Comparison of ENCODE assay signal across 8 cellular contexts in genomic region chr15:60479361-60479684, GRCh38. TPM values are rescaled to one million over a fixed set of nuclear protein-coding genes. Genes with fewer than 3 reads are reported as not detected.
A peak's percentile ranks its signal among the peaks of the same experiment; 100 is the strongest.
DNase-seq lines count a peak whose midpoint lies in the region; ATAC-seq, FAIRE-seq and TF ChIP-seq lines count a peak whose summit lies in the region.

No MANE protein-coding gene starts in this region.

- TF ChIP-seq EP300 in GM12878 (IDR thresholded peaks at IDR 0.05; ENCODE audit: borderline replicate concordance in 1 of 2, control insufficient read depth in 1 of 2, low read depth in 2 of 2, low read length in 2 of 2): no peak

- BruUV-seq in GM12878 (replicated peaks; lab: Mats Ljungman, UMichigan): TSS peak; percentile 96

- TF ChIP-seq CTCF in CD14-positive monocyte (IDR thresholded peaks at IDR 0.05) (no peak), GM12878 (IDR thresholded peaks at IDR 0.05 in 2 of 3, conservative IDR thresholded peaks at IDR 0.05 in 1 of 3; ENCODE audit: control insufficient read depth in 2 of 3, extremely low read depth in 1 of 3, insufficient read depth in 1 of 3, low read depth in 3 of 3, low read length in 3 of 3) (0 out of 6 replicates have a peak, but pooled peaks of 1 of the 3 experiments have one; percentile 1), right lobe of liver (IDR thresholded peaks at IDR 0.05) (no peak)

- ATAC-seq in HG03064 (IDR thresholded peaks at IDR 0.05; ENCODE audit: low read depth, unreplicated experiment): peak; percentile 21
- ATAC-seq in GM12878: peak; percentile 1; the same call in 1 of the 3 replicates
- peak; percentile 7 to 42 (median 26) for ATAC-seq in right lobe of liver

- H3K36me3 ChIP-seq in GM12878 (ENCODE audit: control insufficient read depth in 2 of 2, insufficient read depth in 2 of 2, low read length in 1 of 2) (0 out of 4 replicates have a peak, but pooled peaks cover 0 to 3% of the 10 kb centered on the region in 2 experiments), right lobe of liver (peaks cover 0 to 4% (median 0%) of the 10 kb centered on the region in 4 donors), urinary bladder (ENCODE audit: insufficient read depth) (peaks cover 3% of the 10 kb centered on the region)

- POLR2A ChIA-PET in GM12878 (lab: Charles Lee): interaction anchor here (0.6 to 0.9 kb wide), 2 partner anchors 86 to 1141 kb away, joined by 3 read pairs; no protein-coding TSS in a partner anchor

- H4K20me1 ChIP-seq in GM12878 (ENCODE audit: control insufficient read depth, insufficient read depth): no peaks in the 10 kb centered on the region

- in situ Hi-C loops in GM12878 (cut with MboI): no loop called here

- H3K27me3 ChIP-seq in GM12878 (replicated peaks in 1 of 2; ENCODE audit: control insufficient read depth in 2 of 2, insufficient read depth in 2 of 2, low read length in 1 of 2) (no peaks in the 10 kb centered on the region), right lobe of liver (no peaks in the 10 kb centered on the region)

- RAD21 ChIA-PET in GM12878 (lab: Charles Lee; ENCODE audit: unreplicated experiment): interaction anchor here (0.6 to 1.3 kb wide), 3 partner anchors 84 to 1625 kb away, joined by 3 to 4 read pairs (median 3); no protein-coding TSS in a partner anchor

- H3K4me1 Mint-ChIP-seq in CD14-positive monocyte: peaks cover 36% of the 10 kb centered on the region

- no peak for FAIRE-seq in GM12878 (lab: Jason Lieb, UNC)

- intact Hi-C loops in CD14-positive monocyte (cut with micrococcal nuclease) (no loop called here), GM12878 (cut with micrococcal nuclease; ENCODE audit: unreplicated experiment) (loop anchor here (2.0 kb wide), 1 partner anchor 83 kb away; the partner anchor contains the start of gene ANXA2), right lobe of liver (cut with DNase I) (no loop called here)

- H3K4me1 ChIP-seq in GM12878 (ENCODE audit: control insufficient read depth, insufficient read depth, low read length): peaks cover 13% of the 10 kb centered on the region
- peaks cover 0 to 34% (median 11%) of the 10 kb centered on the region in 4 donors for H3K4me1 ChIP-seq in right lobe of liver
- H3K4me1 ChIP-seq in urinary bladder (ENCODE audit: insufficient read depth): no peaks in the 10 kb centered on the region

- peak overlapping the region; percentile 99 to 100 for H3K4me3 Mint-ChIP-seq in CD14-positive monocyte

- H3K4me3 ChIP-seq in GM12878: peak overlapping the region; percentile 88
- H3K4me3 ChIP-seq in right lobe of liver: peak overlapping the region; percentile 76 to 81 (median 81)
- peak overlapping the region; percentile 56 for H3K4me3 ChIP-seq in urinary bladder (ENCODE audit: low read depth, low read length)

- peak overlapping the region; percentile 97 to 99 (median 98) for H3K27ac Mint-ChIP-seq in CD14-positive monocyte

- no peak for TF ChIP-seq RAD21 in GM12878 (IDR thresholded peaks at IDR 0.05; ENCODE audit: insufficient read depth, low read depth, low read length)

- peak overlapping the region; percentile 96 for H3K9ac ChIP-seq in GM12878 (ENCODE audit: control insufficient read depth, insufficient read depth, low read length)

- H3K4me2 ChIP-seq in GM12878 (ENCODE audit: control insufficient read depth, insufficient read depth): peak overlapping the region; percentile 99

- SMC1A ChIA-PET in GM12878 (lab: Charles Lee; ENCODE audit: uncharacterized antibody, unreplicated experiment): interaction anchor here (0.7 to 1.3 kb wide), 12 partner anchors 8 to 96 kb away, joined by 3 to 6 read pairs (median 3); no protein-coding TSS in a partner anchor

- WGBS in GM12878 (ENCODE audit: insufficient coverage, insufficient replicate concordance, low lambda C conversion rate, missing lambda C conversion rate): under 1% methylated on average over 5 of the region's 5 CpGs
- WGBS in right lobe of liver (ENCODE audit: insufficient coverage, low coverage, low lambda C conversion rate, missing lambda C conversion rate): 2% methylated on average over 5 of the region's 5 CpGs
- 16% methylated on average over 5 of the region's 5 CpGs for WGBS in urinary bladder

- peaks cover 0 to 2% (median 0%) of the 10 kb centered on the region in 7 donors for H3K9me3 Mint-ChIP-seq in CD14-positive monocyte

- H3K27ac ChIP-seq in GM12878 (ENCODE audit: control insufficient read depth, insufficient read depth) (peak overlapping the region; percentile 99), right lobe of liver (peak overlapping the region; percentile 84 to 92 (median 90)), urinary bladder (ENCODE audit: low read depth) (peak overlapping the region; percentile 67)

- CTCF ChIA-PET in GM12878 (lab: Yijun Ruan, JAX): interaction anchor here (0.8 to 2.4 kb wide), 5 partner anchors 27 to 193 kb away, joined by 3 to 9 read pairs (median 4); no protein-coding TSS in a partner anchor

- H2AFZ ChIP-seq in GM12878 (ENCODE audit: control insufficient read depth, low read depth, low read length): peak overlapping the region; percentile 96

- peaks cover 6 to 10% of the 10 kb centered on the region in 2 donors for H3K36me3 Mint-ChIP-seq in CD14-positive monocyte

- H3K27me3 Mint-ChIP-seq in CD14-positive monocyte (ENCODE audit: low read depth in 3 of 3): no peaks in the 10 kb centered on the region

- DNase-seq in CD14-positive monocyte (ENCODE audit: low spot score) (no peak), GM12878 (ENCODE audit: low read depth, low spot score) (no peak), right lobe of liver (no peak), OCI-M2 (lab: John Stamatoyannopoulos, UW; ENCODE audit: unreplicated experiment) (no peak), NCI-H2171 (lab: John Stamatoyannopoulos, UW) (no peak), NCI-H1048 (lab: John Stamatoyannopoulos, UW) (no peak)

- peaks cover 43% of the 10 kb centered on the region for H3K79me2 ChIP-seq in GM12878 (ENCODE audit: control insufficient read depth, insufficient read depth, low read length)

- H3K9me3 ChIP-seq in GM12878 (replicated peaks; ENCODE audit: control insufficient read depth, insufficient read depth, low read length) (no peaks in the 10 kb centered on the region), right lobe of liver (no peaks in the 10 kb centered on the region)

- TF ChIP-seq POLR2A in GM12878 (IDR thresholded peaks at IDR 0.05; ENCODE audit: low read depth, low read length) (no peak), right lobe of liver (IDR thresholded peaks at IDR 0.05) (no peak)

TF ChIP-seq in GM12878, 131 proteins besides CTCF, POLR2A, EP300 and RAD21:
- TF ChIP-seq MEF2B (IDR thresholded peaks at IDR 0.05; ENCODE audit: partially characterized antibody, poor library complexity, severe bottlenecking) (no peak), POLR2AphosphoS5 (IDR thresholded peaks at IDR 0.05; ENCODE audit: low read length) (peak; percentile 60; the same call in 1 of the 2 replicates), IKZF1 (conservative IDR thresholded peaks at IDR 0.05) (no peak), ZNF207 (IDR thresholded peaks at IDR 0.05; ENCODE audit: borderline replicate concordance) (no peak), MLLT1 (IDR thresholded peaks at IDR 0.05) (peak; percentile 11)

RNA-seq across cellular contexts. Expression of gene ICE2, which starts 0.4 kb away (rescaled TPM):
- 10 to 100 TPM; 24.8 to 27.0 TPM for polyA plus RNA-seq in CD14-positive monocyte
- total RNA-seq in GM12878 (2013; cell fraction: nucleolus; rRNA removed): 169 and 171 TPM in 2 replicates
- total RNA-seq in GM12878 (2014; rRNA removed): 43.2 and 44.7 TPM in 2 replicates
- total RNA-seq in GM12878 (2014; rRNA removed; fragmentation: Illumina TruSeq; extraction: Trizol): 44.1 and 46.6 TPM in 2 replicates
- 46.8 and 56.2 TPM in 2 replicates for total RNA-seq in GM12878 (2021)
- polyA plus RNA-seq in GM12878 (2011; ENCODE audit: low read depth): 7.7 TPM
- polyA plus RNA-seq in GM12878 (2011; rRNA removed): 49.1 and 57.6 TPM in 2 replicates
- polyA plus RNA-seq in GM12878 (2011; cell fraction: cytosol; rRNA removed): 20.0 and 23.7 TPM in 2 replicates
- 43.7 and 47.8 TPM in 2 replicates for polyA plus RNA-seq in GM12878 (2011; cell fraction: nucleus; rRNA removed)
- polyA plus RNA-seq in GM12878 (2012): 18.0 and 20.0 TPM in 2 replicates
- polyA plus RNA-seq in GM12878 (2014; fragmentation: Illumina TruSeq; extraction: Trizol): 42.2 and 50.0 TPM in 2 replicates
- 10 to 100 TPM; 14.2 to 18.7 TPM for polyA plus RNA-seq in GM12878 (2014; fragmentation: Nextera tagmentation; extraction: Ambion mirVana)
- polyA plus RNA-seq in GM12878 (2014; rRNA removed): 24.2 and 31.0 TPM in 2 replicates
- 10 to 100 TPM; 61.5 to 62.0 TPM for polyA plus RNA-seq in GM12878 (2016; fragmentation: Nextera tagmentation; extraction: Ambion mirVana)
- polyA minus RNA-seq in GM12878 (2011; rRNA and poly(A)+ RNA removed): 51.6 and 52.4 TPM in 2 replicates
- 17.4 and 20.8 TPM in 2 replicates for polyA minus RNA-seq in GM12878 (2011; cell fraction: cytosol; rRNA and poly(A)+ RNA removed)
- 43.2 and 92.9 TPM in 2 replicates for polyA minus RNA-seq in GM12878 (2011; cell fraction: nucleus; rRNA and poly(A)+ RNA removed)
- 10 to 100 TPM; 13.1 to 31.7 (median 17.6) TPM for total RNA-seq in right lobe of liver
- 123 TPM for total RNA-seq in urinary bladder
- 18.7 TPM for polyA plus RNA-seq in urinary bladder
